Comparison of ENCODE assay signal across 9 cellular contexts in the genomic region with DNA sequence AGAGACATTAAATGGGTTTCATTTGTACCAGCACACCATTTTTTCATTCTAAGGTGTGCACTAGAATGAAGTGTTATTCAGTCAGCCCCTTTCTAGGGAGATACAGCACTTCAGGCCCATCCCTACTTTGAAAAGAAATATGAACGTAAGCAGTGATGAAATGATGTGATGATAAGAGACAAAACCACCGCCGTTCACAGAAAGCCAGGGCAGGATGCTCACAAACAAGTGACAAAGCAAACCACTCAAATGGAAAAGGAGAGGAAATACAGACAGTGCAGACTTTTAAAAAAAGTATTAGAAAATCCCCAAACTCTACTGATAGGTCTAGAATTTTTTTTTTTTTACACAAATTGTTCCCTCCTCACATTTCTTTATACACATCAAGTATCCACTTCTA.
A peak's percentile ranks its signal among the peaks of the same experiment; 100 is the strongest.
DNase-seq lines count a peak whose midpoint lies in the region; ATAC-seq lines count a peak whose summit lies in the region.
"Had no signal": no experiment of that assay in that cellular context is flagged by ENCODE, and none has a peak within 500 bp of the region (broad histone marks: within the 10 kb centered on the region; RNA-seq: fewer than 3 reads in every experiment).

No MANE protein-coding gene starts in this region.

- peak overlapping the region; percentile 85 for H3K27ac Mint-ChIP-seq in activated naive CD4-positive, alpha-beta T cell treated with anti-CD3 and anti-CD28 coated beads, Interleukin-2, amount 50 U/mL, for 24 hours

- peak overlapping the region; percentile 38 for H3K4me3 Mint-ChIP-seq in activated naive CD4-positive, alpha-beta T cell treated with anti-CD3 and anti-CD28 coated beads, Interleukin-2, amount 50 U/mL, for 24 hours

- no peaks in the 10 kb centered on the region for H3K27me3 Mint-ChIP-seq in activated naive CD4-positive, alpha-beta T cell treated with anti-CD3 and anti-CD28 coated beads, Interleukin-2, amount 50 U/mL, for 24 hours

- peaks cover 20% of the 10 kb centered on the region for H3K36me3 Mint-ChIP-seq in activated naive CD4-positive, alpha-beta T cell treated with anti-CD3 and anti-CD28 coated beads, Interleukin-2, amount 50 U/mL, for 24 hours

- ATAC-seq in GM21367 (IDR thresholded peaks at IDR 0.05; ENCODE audit: unreplicated experiment) (peak; percentile 28), HG02763 (IDR thresholded peaks at IDR 0.05; ENCODE audit: unreplicated experiment) (no peak)

- DNase-seq in T-helper 22 cell (ENCODE audit: low read depth) (peak; percentile 66), NCI-H1105 treated with DMSO at 0.1 percent for 48 hours (lab: John Stamatoyannopoulos, UW) (no peak), middle frontal gyrus (ENCODE audit: extremely low spot score, low spot score) (no peak), hepatic stellate cell (ENCODE audit: low spot score) (no peak)
- DNase-seq in stimulated activated CD8-positive, alpha-beta memory T cell treated with anti-CD3 and anti-CD28 coated beads, Interleukin-12 subunit alpha, Interleukin-12 subunit beta, amount 100 ng/mL, for 4 hours (ENCODE audit: low read depth): peak; percentile 17
- DNase-seq: DMS79 treated with DMSO at 0.1 percent for 48 hours had no signal

- peaks cover 81% of the 10 kb centered on the region for H3K4me1 Mint-ChIP-seq in activated naive CD4-positive, alpha-beta T cell treated with anti-CD3 and anti-CD28 coated beads, Interleukin-2, amount 50 U/mL, for 24 hours

- no peaks in the 10 kb centered on the region for H3K9me3 Mint-ChIP-seq in activated naive CD4-positive, alpha-beta T cell treated with anti-CD3 and anti-CD28 coated beads, Interleukin-2, amount 50 U/mL, for 24 hours

Comparison
In these comparisons a context has a peak if more than half of its experiments do, and no peak if none do; other contexts are left out.
1. DNase-seq: peak in T-helper 22 cell (single experiment) and stimulated activated CD8-positive, alpha-beta memory T cell treated with anti-CD3 and anti-CD28 coated beads, Interleukin-12 subunit alpha, Interleukin-12 subunit beta, amount 100 ng/mL, for 4 hours (single experiment); none in NCI-H1105 treated with DMSO at 0.1 percent for 48 hours (single experiment), middle frontal gyrus (single experiment) and hepatic stellate cell (single experiment).